Comparison of ENCODE assay signal across 9 cellular contexts in genomic region chr3:188916934-188917391, GRCh38.
DNase-seq lines count a peak whose midpoint lies in the region; ATAC-seq and TF ChIP-seq lines count a peak whose summit lies in the region.
"Had no signal": no experiment of that assay in that cellular context is flagged by ENCODE, and none has a peak within 500 bp of the region (broad histone marks: within the 10 kb centered on the region; RNA-seq: fewer than 3 reads in every experiment).

No MANE protein-coding gene starts in this region.

- CTCF ChIA-PET in OCI-LY7 (lab: Charles Lee; ENCODE audit: unreplicated experiment) = no interaction called here
- CTCF ChIA-PET in GM10248 (lab: Yijun Ruan, JAX) = interaction anchor here (1.5 kb wide), 1 partner anchor 37 kb away, joined by 3 read pairs; no protein-coding TSS in a partner anchor

- H3K36me3 ChIP-seq in OCI-LY7 (ENCODE audit: insufficient read depth, low read length) = no peaks in the 10 kb centered on the region

- ATAC-seq in GM21717 (IDR thresholded peaks at IDR 0.05; ENCODE audit: unreplicated experiment) = peak; percentile 67

- H3K27me3 Mint-ChIP-seq in immature natural killer cell (ENCODE audit: low read depth in 3 of 3) = peaks cover 0 to 4% (median 0%) of the 10 kb centered on the region in 3 donors

- POLR2A ChIA-PET in OCI-LY7 (lab: Charles Lee) = interaction anchor here (0.8 to 2.2 kb wide), 7 partner anchors 16 to 326 kb away, joined by 3 to 5 read pairs (median 4); no protein-coding TSS in a partner anchor
- POLR2A ChIA-PET in GM10248 (lab: Yijun Ruan, JAX) = no interaction called here

- TF ChIP-seq CTCF in OCI-LY7 (conservative IDR thresholded peaks at IDR 0.05; ENCODE audit: low read length) = no peak
- no peak for TF ChIP-seq CTCF in GM10248 (IDR thresholded peaks at IDR 0.05; ENCODE audit: control extremely low read depth, extremely low read depth, low read depth, missing control alignments)

- H2AFZ ChIP-seq in OCI-LY7 (ENCODE audit: low read length) = no peak overlapping the region

- H3K27ac ChIP-seq in OCI-LY7 (ENCODE audit: low read depth, low read length, poor library complexity, severe bottlenecking) = peak overlapping the region; percentile 34

- BruUV-seq in OCI-LY7 (replicated peaks; lab: Mats Ljungman, UMichigan) = no TSS peak

- H3K79me2 ChIP-seq in OCI-LY7 (ENCODE audit: insufficient read depth, low read depth, low read length) = no peaks in the 10 kb centered on the region

- DNase-seq in EH (ENCODE audit: low read depth) (peak; percentile 34), OCI-LY7 (ENCODE audit: low spot score) (peak; percentile 78), immature natural killer cell (peak; percentile 21 to 48 (median 24)), NCI-H1092 (lab: John Stamatoyannopoulos, UW) (no peak), retina (no peak), GM10248 (ENCODE audit: extremely low spot score) (no peak), NCI-H1417 treated with DMSO at 0.1 percent for 48 hours (lab: John Stamatoyannopoulos, UW) (no peak)
- DNase-seq: NCI-H82 had no signal

- H3K9me3 Mint-ChIP-seq in immature natural killer cell = no peaks in the 10 kb centered on the region

- H3K4me1 Mint-ChIP-seq in immature natural killer cell = peaks cover 39 to 43% of the 10 kb centered on the region in 2 donors

- no peaks in the 10 kb centered on the region for H3K9me2 ChIP-seq in OCI-LY7 (ENCODE audit: insufficient read depth, low read length)

- intact Hi-C loops in OCI-LY7 (cut with micrococcal nuclease; ENCODE audit: unreplicated experiment) = no loop called here

- no peaks in the 10 kb centered on the region for H3K36me3 Mint-ChIP-seq in immature natural killer cell

- no peaks in the 10 kb centered on the region for H3K9me3 ChIP-seq in OCI-LY7 (ENCODE audit: low read length)

- no peaks in the 10 kb centered on the region for H4K20me1 ChIP-seq in OCI-LY7 (ENCODE audit: insufficient read depth, low read length)

- H3K4me3 ChIP-seq in OCI-LY7 (ENCODE audit: low read depth, low read length, poor library complexity, severe bottlenecking) = peak overlapping the region; percentile 21

- H3K27ac Mint-ChIP-seq in immature natural killer cell = peak overlapping the region; percentile 0 to 83 (median 37)

- H3K4me2 ChIP-seq in OCI-LY7 (ENCODE audit: low read length) = peak overlapping the region; percentile 70

- H3K4me3 Mint-ChIP-seq in immature natural killer cell = peak overlapping the region; percentile 4 to 77 (median 22)

- peaks cover 22% of the 10 kb centered on the region for H3K4me1 ChIP-seq in OCI-LY7 (ENCODE audit: insufficient read depth, low read length, poor library complexity, severe bottlenecking)

Comparison
In these comparisons a context has a peak if more than half of its experiments do, and no peak if none do; other contexts are left out.
1. DNase-seq: peak in EH (single experiment), OCI-LY7 (single experiment) and immature natural killer cell (3 of 3); none in NCI-H1092 (single experiment), retina (single experiment), GM10248 (single experiment) and NCI-H1417 treated with DMSO at 0.1 percent for 48 hours (single experiment).